9 cellular contexts compared by ENCODE assay signal in genomic region chr15:70854669-70854976, GRCh38. TPM values are rescaled to one million over a fixed set of nuclear protein-coding genes. Genes with fewer than 3 reads are reported as not detected.
DNase-seq lines count a peak whose midpoint lies in the region; ATAC-seq, FAIRE-seq and TF ChIP-seq lines count a peak whose summit lies in the region.
"Had no signal": no experiment of that assay in that cellular context is flagged by ENCODE, and none has a peak within 500 bp of the region (broad histone marks: within the 10 kb centered on the region; RNA-seq: fewer than 3 reads in every experiment).

No MANE protein-coding gene starts in this region.

- no peak for FAIRE-seq in small intestine (lab: Jason Lieb, UNC)
- FAIRE-seq: K562 had no signal

- CTCF ChIA-PET in CD4-positive, alpha-beta memory T cell (lab: Charles Lee; ENCODE audit: partially characterized antibody) = no interaction called here

- H3K4me2 ChIP-seq in OCI-LY3 (ENCODE audit: low read length) = no peak overlapping the region

- no peak for DNase-seq in CD4-positive, alpha-beta memory T cell
- DNase-seq in naive B cell (no peak), small intestine (no peak), NCI-H2107 treated with DMSO at 0.1 percent for 48 hours (lab: John Stamatoyannopoulos, UW; ENCODE audit: unreplicated experiment) (no peak)

- H3K9ac ChIP-seq in OCI-LY3 (ENCODE audit: low read length) (no peak overlapping the region), endocrine pancreas (ENCODE audit: control insufficient read depth, insufficient read depth, low read length) (peak overlapping the region; percentile 73)

- H3K9me3 Mint-ChIP-seq in CD4-positive, alpha-beta memory T cell = no peaks in the 10 kb centered on the region
- H3K9me3 Mint-ChIP-seq in naive B cell = no peaks in the 10 kb centered on the region

- ATAC-seq in naive B cell (ENCODE audit: low read depth in 2 of 2) = no peak
- ATAC-seq in GM18867 (IDR thresholded peaks at IDR 0.05; ENCODE audit: unreplicated experiment) = no peak
- no peak for ATAC-seq in GM21619 (IDR thresholded peaks at IDR 0.05; ENCODE audit: unreplicated experiment)
- ATAC-seq: K562 had no signal

- no peak overlapping the region for H2AFZ ChIP-seq in OCI-LY3 (ENCODE audit: low read depth, low read length)

- no peak overlapping the region for H3K27ac Mint-ChIP-seq in CD4-positive, alpha-beta memory T cell
- H3K27ac Mint-ChIP-seq in naive B cell = peak overlapping the region in 1 of 6 donors; percentile 78

- H4K20me1 ChIP-seq in OCI-LY3 (ENCODE audit: insufficient read depth, low read length) = no peaks in the 10 kb centered on the region

- no peaks in the 10 kb centered on the region for H3K36me3 ChIP-seq in CD4-positive, alpha-beta memory T cell (ENCODE audit: insufficient read depth, low read length)
- no peaks in the 10 kb centered on the region for H3K36me3 ChIP-seq in OCI-LY3 (replicated peaks; ENCODE audit: low read depth, low read length)
- no peaks in the 10 kb centered on the region for H3K36me3 ChIP-seq in endocrine pancreas (ENCODE audit: control insufficient read depth, insufficient read depth, low read length)
- no peaks in the 10 kb centered on the region for H3K36me3 ChIP-seq in small intestine (ENCODE audit: control insufficient read depth in 2 of 2, insufficient read depth in 2 of 2, low read length in 2 of 2)

- TF ChIP-seq CTCF in OCI-LY3 (IDR thresholded peaks at IDR 0.05; ENCODE audit: low read depth, low read length) = peak; percentile 11; the same call in 1 of the 2 replicates

- intact Hi-C loops in CD4-positive, alpha-beta memory T cell (cut with micrococcal nuclease) = no loop called here

- H3K79me2 ChIP-seq in OCI-LY3 (ENCODE audit: low read length) = no peaks in the 10 kb centered on the region

- H3K27me3 Mint-ChIP-seq in CD4-positive, alpha-beta memory T cell = peaks cover 44% of the 10 kb centered on the region in 2 donors
- peaks cover 58 to 64% (median 64%) of the 10 kb centered on the region in 3 donors for H3K27me3 Mint-ChIP-seq in naive B cell

- peaks cover 3 to 9% (median 5%) of the 10 kb centered on the region in 4 donors for H3K4me1 Mint-ChIP-seq in CD4-positive, alpha-beta memory T cell
- H3K4me1 Mint-ChIP-seq in naive B cell = peaks cover 5 to 12% (median 6%) of the 10 kb centered on the region in 3 donors

- 25 to 43% (median 37%) methylated on average over 4 of the region's 4 CpGs for WGBS in small intestine, 3 donors

- no peaks in the 10 kb centered on the region for H3K9me3 ChIP-seq in CD4-positive, alpha-beta memory T cell (ENCODE audit: control insufficient read depth in 1 of 2, low read length in 2 of 2)
- H3K9me3 ChIP-seq in OCI-LY3 (ENCODE audit: insufficient read depth, low read length) (no peaks in the 10 kb centered on the region), endocrine pancreas (ENCODE audit: control insufficient read depth, low read length) (no peaks in the 10 kb centered on the region), small intestine (ENCODE audit: control insufficient read depth, low read depth) (no peaks in the 10 kb centered on the region)

- peak overlapping the region; percentile 63 to 82 (median 76) for H3K4me3 Mint-ChIP-seq in CD4-positive, alpha-beta memory T cell
- H3K4me3 Mint-ChIP-seq in naive B cell = peak overlapping the region; percentile 72 to 88 (median 83)

- POLR2A ChIA-PET in CD4-positive, alpha-beta memory T cell (lab: Charles Lee; ENCODE audit: partially characterized antibody) = no interaction called here

- H3K4me3 ChIP-seq in CD4-positive, alpha-beta memory T cell (ENCODE audit: low read length in 2 of 2) = no peak overlapping the region
- no peak overlapping the region for H3K4me3 ChIP-seq in OCI-LY3 (ENCODE audit: low read length)
- peak overlapping the region; percentile 35 for H3K4me3 ChIP-seq in endocrine pancreas (ENCODE audit: control insufficient read depth, insufficient read depth, low read length)
- no peak overlapping the region for H3K4me3 ChIP-seq in small intestine (ENCODE audit: low read depth in 1 of 2, low read length in 2 of 2)
- H3K4me3 ChIP-seq: K562 had no signal

- H3K36me3 Mint-ChIP-seq in CD4-positive, alpha-beta memory T cell = no peaks in the 10 kb centered on the region
- no peaks in the 10 kb centered on the region for H3K36me3 Mint-ChIP-seq in naive B cell

- no peak overlapping the region for H3K27ac ChIP-seq in CD4-positive, alpha-beta memory T cell (ENCODE audit: low read depth, low read length)
- H3K27ac ChIP-seq in OCI-LY3 (ENCODE audit: low read length) (no peak overlapping the region), small intestine (ENCODE audit: low read depth in 1 of 2, low read length in 1 of 2) (peak overlapping the region in 1 of 2 donors; percentile 37)

- H3K4me1 ChIP-seq in CD4-positive, alpha-beta memory T cell (ENCODE audit: insufficient read depth, low read length) = no peaks in the 10 kb centered on the region
- H3K4me1 ChIP-seq in OCI-LY3 (ENCODE audit: low read length) (peaks cover 11% of the 10 kb centered on the region), endocrine pancreas (ENCODE audit: control insufficient read depth, insufficient read depth, low read length) (no peaks in the 10 kb centered on the region), small intestine (ENCODE audit: control insufficient read depth in 2 of 2, insufficient read depth in 1 of 2, low read depth in 1 of 2, low read length in 1 of 2) (peaks cover 0 to 4% of the 10 kb centered on the region in 2 donors)

- peaks cover 21% of the 10 kb centered on the region for H3K27me3 ChIP-seq in CD4-positive, alpha-beta memory T cell (ENCODE audit: insufficient read depth, low read length)
- H3K27me3 ChIP-seq in OCI-LY3 (ENCODE audit: low read depth, low read length) (peaks cover 25% of the 10 kb centered on the region), endocrine pancreas (ENCODE audit: control insufficient read depth, insufficient read depth, low read length) (no peaks in the 10 kb centered on the region), small intestine (ENCODE audit: control insufficient read depth in 2 of 2, insufficient read depth in 2 of 2, low read length in 2 of 2) (peaks cover 4 to 12% of the 10 kb centered on the region in 2 donors)

RNA-seq across cellular contexts. Expression of gene LARP6, which starts 0.7 kb away (rescaled TPM):
- total RNA-seq in CD4-positive, alpha-beta memory T cell = not detected
- polyA plus RNA-seq in CD4-positive, alpha-beta memory T cell = not detected
- polyA plus RNA-seq in naive B cell (ENCODE audit: low read depth in 6 of 6) = not detected
- 1 to 10 TPM in 2 of 3 donors, not detected in 1; 3.0 to 7.1 TPM for polyA plus RNA-seq in small intestine
- total RNA-seq: K562 had no signal
- polyA plus RNA-seq: K562 had no signal

RNA-seq across cellular contexts. Expression of gene THAP10, which starts 37.6 kb away (rescaled TPM):
- total RNA-seq in CD4-positive, alpha-beta memory T cell = under 1 TPM; 0.36 to 0.41 TPM
- under 1 TPM; 0.12 to 0.31 TPM for polyA plus RNA-seq in CD4-positive, alpha-beta memory T cell
- polyA plus RNA-seq in naive B cell (ENCODE audit: low read depth in 6 of 6) = under 1 TPM in 2 of 6 donors, not detected in 4; 0.13 to 0.19 TPM
- 1 to 10 TPM in 2 of 3 donors, under 1 TPM in 1; 0.89 to 2.4 (median 1.1) TPM for polyA plus RNA-seq in small intestine

RNA-seq across cellular contexts. Expression of gene LRRC49, which starts 38.0 kb away (rescaled TPM):
- under 1 TPM; 0.20 to 0.75 TPM for total RNA-seq in CD4-positive, alpha-beta memory T cell
- polyA plus RNA-seq in CD4-positive, alpha-beta memory T cell = under 1 TPM in 1 of 2 donors, not detected in 1; 0.50 TPM
- polyA plus RNA-seq in naive B cell (ENCODE audit: low read depth in 6 of 6) (under 1 TPM in 2 of 6 donors, not detected in 4; 0.26 to 0.63 TPM), small intestine (1 to 10 TPM in 1 of 3 donors, under 1 TPM in 2; 0.81 to 2.0 (median 0.89) TPM)
- total RNA-seq: K562 had no signal
